8 cellular contexts compared by ENCODE assay signal in genomic region chr17:82753201-82753464, GRCh38. TPM values are rescaled to one million over a fixed set of nuclear protein-coding genes. Genes with fewer than 3 reads are reported as not detected.
DNase-seq lines count a peak whose midpoint lies in the region; ATAC-seq, FAIRE-seq and TF ChIP-seq lines count a peak whose summit lies in the region.
"Had no signal": no experiment of that assay in that cellular context is flagged by ENCODE, and none has a peak within 500 bp of the region (broad histone marks: within the 10 kb centered on the region; RNA-seq: fewer than 3 reads in every experiment).

No MANE protein-coding gene starts in this region.

- ATAC-seq in T-cell (replicated peaks in 1 of 4) (no peak), pancreas (no peak), GM21786 (IDR thresholded peaks at IDR 0.05; ENCODE audit: unreplicated experiment) (no peak)

- no peak overlapping the region for H3K27ac Mint-ChIP-seq in T-cell

- CTCF ChIA-PET in T-cell (lab: Charles Lee): no interaction called here

- no peaks in the 10 kb centered on the region for H3K9me3 Mint-ChIP-seq in T-cell

- H3K9me3 ChIP-seq in HAP-1 (no peaks in the 10 kb centered on the region), skeletal muscle tissue (ENCODE audit: control insufficient read depth in 3 of 3, low read length in 3 of 3) (no peaks in the 10 kb centered on the region), pancreas (no peaks in the 10 kb centered on the region)

- intact Hi-C loops in pancreas (cut with DNase I): no loop called here

- TF ChIP-seq CTCF in fibroblast of the aortic adventitia (IDR thresholded peaks at IDR 0.05; ENCODE audit: insufficient read depth, low read length) (no peak), pancreas (IDR thresholded peaks at IDR 0.05) (no peak)

- peak overlapping the region; percentile 74 to 86 (median 77) for H3K9ac ChIP-seq in skeletal muscle tissue (ENCODE audit: low read depth in 1 of 3, low read length in 3 of 3)

- H3K36me3 Mint-ChIP-seq in T-cell: peaks cover 6% of the 10 kb centered on the region

- H3K4me3 ChIP-seq in HAP-1: peak overlapping the region; percentile 87
- peak overlapping the region; percentile 89 for H3K4me3 ChIP-seq in fibroblast of the aortic adventitia (ENCODE audit: low read depth, low read length)
- H3K4me3 ChIP-seq in skeletal muscle tissue (ENCODE audit: low read length in 3 of 3): peak overlapping the region; percentile 74 to 92 (median 82)
- peak overlapping the region in 1 of 4 donors; percentile 90 for H3K4me3 ChIP-seq in pancreas

- no peaks in the 10 kb centered on the region for H3K27me3 ChIP-seq in HAP-1 (ENCODE audit: low read depth)
- H3K27me3 ChIP-seq in skeletal muscle tissue (ENCODE audit: control insufficient read depth in 3 of 3, insufficient read depth in 3 of 3, low read length in 3 of 3): no peaks in the 10 kb centered on the region
- no peaks in the 10 kb centered on the region for H3K27me3 ChIP-seq in pancreas

- WGBS in pancreas, 2 donors: 46 to 48% methylated on average over 8 of the region's 8 CpGs

- in situ Hi-C loops in HAP-1 (cut with MboI; ENCODE audit: low sequenced_read_pairs): no loop called here

- POLR2A ChIA-PET in T-cell (lab: Charles Lee): no interaction called here

- H3K27me3 Mint-ChIP-seq in T-cell: no peaks in the 10 kb centered on the region

- no peak for FAIRE-seq in pancreas (lab: Jason Lieb, UNC)

- DNase-seq in HAP-1 (ENCODE audit: low spot score in 2 of 2): peak in 1 of 2 experiments; percentile 46
- DNase-seq in T-cell: no peak
- no peak for DNase-seq in fibroblast of the aortic adventitia (ENCODE audit: low read depth)
- no peak for DNase-seq in substantia nigra (lab: John Stamatoyannopoulos, UW)
- DNase-seq in pancreas: no peak
- DNase-seq: activated effector memory CD4-positive, alpha-beta T cell treated with Interleukin-2 at 50 U/mL for 16 hours had no signal

- H3K36me3 ChIP-seq in HAP-1 (replicated peaks) (peaks cover 28% of the 10 kb centered on the region), skeletal muscle tissue (ENCODE audit: control insufficient read depth in 3 of 3, insufficient read depth in 3 of 3, low read length in 3 of 3) (peaks cover 0 to 6% (median 4%) of the 10 kb centered on the region in 3 donors), pancreas (no peaks in the 10 kb centered on the region)

- H3K27ac ChIP-seq in skeletal muscle tissue (ENCODE audit: low read depth, low read length) (no peak overlapping the region), substantia nigra (ENCODE audit: low read depth, low read length, poor library complexity, severe bottlenecking) (no peak overlapping the region), pancreas (no peak overlapping the region)

- H3K4me1 Mint-ChIP-seq in T-cell: peaks cover 16 to 32% (median 27%) of the 10 kb centered on the region in 3 donors

- H3K4me1 ChIP-seq in HAP-1 (peaks cover 22% of the 10 kb centered on the region), skeletal muscle tissue (ENCODE audit: control insufficient read depth in 3 of 3, insufficient read depth in 3 of 3, low read length in 3 of 3) (peaks cover 9 to 19% (median 11%) of the 10 kb centered on the region in 3 donors), pancreas (peaks cover 0 to 5% (median 4%) of the 10 kb centered on the region in 3 donors)

- peak overlapping the region; percentile 76 to 80 (median 78) for H3K4me3 Mint-ChIP-seq in T-cell

RNA-seq across cellular contexts. Expression of gene TBCD, which starts 1.3 kb away (rescaled TPM):
- 100 to 1,000 TPM in 4 of 5 donors, 10 to 100 TPM in 1; 94.4 to 262 (median 223) TPM for total RNA-seq in T-cell
- total RNA-seq in fibroblast of the aortic adventitia (ENCODE audit: low replicate concordance): 39.5 and 80.3 TPM in 2 replicates
- 27.1 TPM for total RNA-seq in skeletal muscle tissue
- 10 to 100 TPM; 28.7 to 54.7 (median 36.8) TPM for total RNA-seq in pancreas
- polyA plus RNA-seq in pancreas: 100 to 1,000 TPM; 121 to 161 TPM

RNA-seq across cellular contexts. Expression of gene FN3K, which starts 17.7 kb away (rescaled TPM):
- total RNA-seq in T-cell (10 to 100 TPM in 1 of 5 donors, 1 to 10 TPM in 4; 3.2 to 12.2 (median 8.0) TPM), fibroblast of the aortic adventitia (ENCODE audit: low replicate concordance) (0.74 and 2.8 TPM in 2 replicates), skeletal muscle tissue (4.7 TPM), pancreas (10 to 100 TPM; 13.2 to 24.3 (median 18.6) TPM)
- polyA plus RNA-seq in pancreas: 10 to 100 TPM; 16.8 to 23.4 TPM

RNA-seq across cellular contexts. Expression of gene FN3KRP, which starts 36.6 kb away (rescaled TPM):
- total RNA-seq in T-cell (10 to 100 TPM; 29.2 to 49.4 (median 44.3) TPM), fibroblast of the aortic adventitia (ENCODE audit: low replicate concordance) (5.6 and 18.7 TPM in 2 replicates), skeletal muscle tissue (14.1 TPM), pancreas (10 to 100 TPM in 5 of 6 donors, 1 to 10 TPM in 1; 9.3 to 17.6 (median 11.6) TPM)
- 10 to 100 TPM; 15.1 to 23.1 TPM for polyA plus RNA-seq in pancreas

RNA-seq across cellular contexts. Expression of gene RAB40B, which starts 54.6 kb away (rescaled TPM):
- total RNA-seq in T-cell (1 to 10 TPM; 4.4 to 8.7 (median 7.1) TPM), fibroblast of the aortic adventitia (ENCODE audit: low replicate concordance) (8.4 and 8.5 TPM in 2 replicates), skeletal muscle tissue (12.0 TPM), pancreas (1 to 10 TPM; 3.4 to 8.6 (median 5.6) TPM)
- 10 to 100 TPM; 11.3 to 15.8 TPM for polyA plus RNA-seq in pancreas
